ENCODE assay signal across 9 cellular contexts in genomic region chr15:40308844-40309189, GRCh38. TPM values are rescaled to one million over a fixed set of nuclear protein-coding genes. Genes with fewer than 3 reads are reported as not detected.
DNase-seq lines count a peak whose midpoint lies in the region; ATAC-seq and TF ChIP-seq lines count a peak whose summit lies in the region.
"Had no signal": no experiment of that assay in that cellular context is flagged by ENCODE, and none has a peak within 500 bp of the region (broad histone marks: within the 10 kb centered on the region; RNA-seq: fewer than 3 reads in every experiment).

No MANE protein-coding gene starts in this region.

- in situ Hi-C loops in KBM-7 (cut with MboI; ENCODE audit: low pct_unique_long_range_greater_than_20kb, low sequenced_read_pairs), result no loop called here

- ATAC-seq in HG02840 (IDR thresholded peaks at IDR 0.05; ENCODE audit: low FRiP score, unreplicated experiment), result no peak

- H3K4me3 ChIP-seq in GM12864 (ENCODE audit: low read depth, low read length), result peak overlapping the region; percentile 51

- DNase-seq in GM12864 (ENCODE audit: low read depth) (no peak), KBM-7 (peak; percentile 81), neural crest cell (ENCODE audit: low read depth, low spot score) (no peak), COLO668 (lab: John Stamatoyannopoulos, UW; ENCODE audit: unreplicated experiment) (no peak), mesothelial cell of epicardium (ENCODE audit: low spot score in 2 of 2, unreplicated experiment in 2 of 2) (no peak), activated gamma-delta T cell (lab: John Stamatoyannopoulos, UW) (no peak)
- DNase-seq in activated naive CD8-positive, alpha-beta T cell treated with anti-CD3 and anti-CD28 coated beads for 36 hours, result peak; percentile 29

- peak overlapping the region; percentile 94 for H3K4me3 Mint-ChIP-seq in activated naive CD8-positive, alpha-beta T cell treated with anti-CD3 and anti-CD28 coated beads for 36 hours
- no peak overlapping the region for H3K4me3 Mint-ChIP-seq in neural crest cell
- H3K4me3 Mint-ChIP-seq in mesothelial cell of epicardium, result no peak overlapping the region

- H3K4me1 Mint-ChIP-seq in activated naive CD8-positive, alpha-beta T cell treated with anti-CD3 and anti-CD28 coated beads for 36 hours, result peaks cover 39% of the 10 kb centered on the region
- H3K4me1 Mint-ChIP-seq in neural crest cell, result peaks cover 9% of the 10 kb centered on the region
- H3K4me1 Mint-ChIP-seq in mesothelial cell of epicardium, result peaks cover 26% of the 10 kb centered on the region

- H3K27ac Mint-ChIP-seq in activated naive CD8-positive, alpha-beta T cell treated with anti-CD3 and anti-CD28 coated beads for 36 hours, result peak overlapping the region; percentile 96
- H3K27ac Mint-ChIP-seq in neural crest cell (ENCODE audit: unreplicated experiment), result peak overlapping the region; percentile 57
- no peak overlapping the region for H3K27ac Mint-ChIP-seq in mesothelial cell of epicardium

- no peaks in the 10 kb centered on the region for H3K27me3 Mint-ChIP-seq in activated naive CD8-positive, alpha-beta T cell treated with anti-CD3 and anti-CD28 coated beads for 36 hours
- H3K27me3 Mint-ChIP-seq in neural crest cell (ENCODE audit: low read depth) (peaks cover 38% of the 10 kb centered on the region), mesothelial cell of epicardium (ENCODE audit: low read depth) (peaks cover 22% of the 10 kb centered on the region)

- TF ChIP-seq CTCF in GM12864 (IDR thresholded peaks at IDR 0.05; ENCODE audit: low read depth, low read length, missing control alignments) (no peak), neural crest cell (conservative IDR thresholded peaks at IDR 0.05) (no peak), mesothelial cell of epicardium (IDR thresholded peaks at IDR 0.05; ENCODE audit: unreplicated experiment) (no peak)

- H3K36me3 Mint-ChIP-seq in activated naive CD8-positive, alpha-beta T cell treated with anti-CD3 and anti-CD28 coated beads for 36 hours, result no peaks in the 10 kb centered on the region
- H3K36me3 Mint-ChIP-seq in neural crest cell (ENCODE audit: low read depth) (no peaks in the 10 kb centered on the region), mesothelial cell of epicardium (no peaks in the 10 kb centered on the region)

- H3K9me3 Mint-ChIP-seq in activated naive CD8-positive, alpha-beta T cell treated with anti-CD3 and anti-CD28 coated beads for 36 hours, result no peaks in the 10 kb centered on the region
- no peaks in the 10 kb centered on the region for H3K9me3 Mint-ChIP-seq in neural crest cell
- no peaks in the 10 kb centered on the region for H3K9me3 Mint-ChIP-seq in mesothelial cell of epicardium

RNA-seq across cellular contexts. Expression of gene PLCB2, which starts 1.1 kb away (rescaled TPM):
- 10 to 100 TPM; 40.8 to 43.6 TPM for total RNA-seq in activated naive CD8-positive, alpha-beta T cell treated with anti-CD3 and anti-CD28 coated beads for 36 hours
- total RNA-seq in neural crest cell (8.7 and 8.8 TPM in 2 replicates), mesothelial cell of epicardium (9.8 to 11.5 TPM (median 10.7 TPM) in 3 replicates)
- total RNA-seq: dermis microvascular lymphatic vessel endothelial cell had no signal

RNA-seq across cellular contexts. Expression of gene INAFM2, which starts 14.7 kb away (rescaled TPM):
- total RNA-seq in activated naive CD8-positive, alpha-beta T cell treated with anti-CD3 and anti-CD28 coated beads for 36 hours, result 10 to 100 TPM; 13.5 to 15.5 TPM
- 22.8 and 27.5 TPM in 2 replicates for total RNA-seq in neural crest cell
- 19.2 to 23.1 TPM (median 21.9 TPM) in 3 replicates for total RNA-seq in mesothelial cell of epicardium

RNA-seq across cellular contexts. Expression of gene ANKRD63, which starts 26.0 kb away (rescaled TPM):
- total RNA-seq in activated naive CD8-positive, alpha-beta T cell treated with anti-CD3 and anti-CD28 coated beads for 36 hours, result not detected
- total RNA-seq in neural crest cell, result not detected in 2 replicates
- 0.31 to 0.59 TPM (median 0.44 TPM) in 3 replicates for total RNA-seq in mesothelial cell of epicardium
- total RNA-seq: dermis microvascular lymphatic vessel endothelial cell had no signal

RNA-seq across cellular contexts. Expression of gene CCDC9B, which starts 31.9 kb away (rescaled TPM):
- under 1 TPM; 0.24 to 0.62 TPM for total RNA-seq in activated naive CD8-positive, alpha-beta T cell treated with anti-CD3 and anti-CD28 coated beads for 36 hours
- total RNA-seq in neural crest cell (0.33 TPM in 1 of 2 replicates, not detected in the other), mesothelial cell of epicardium (23.4 to 26.9 TPM (median 26.1 TPM) in 3 replicates)

RNA-seq across cellular contexts. Expression of gene PHGR1, which starts 42.0 kb away (rescaled TPM):
- not detected for total RNA-seq in activated naive CD8-positive, alpha-beta T cell treated with anti-CD3 and anti-CD28 coated beads for 36 hours
- not detected in 2 replicates for total RNA-seq in neural crest cell
- total RNA-seq in mesothelial cell of epicardium, result 0.93 TPM in 1 of 3 replicates, not detected in the others
- total RNA-seq: dermis microvascular lymphatic vessel endothelial cell had no signal

Comparison
In these comparisons a context has a peak if more than half of its experiments do, and no peak if none do; other contexts are left out.
1. DNase-seq: peak in KBM-7 (single experiment) and activated naive CD8-positive, alpha-beta T cell treated with anti-CD3 and anti-CD28 coated beads for 36 hours (single experiment); none in GM12864 (single experiment), neural crest cell (single experiment), COLO668 (single experiment), mesothelial cell of epicardium (0 of 2) and activated gamma-delta T cell (single experiment).